8 cellular contexts compared by ENCODE assay signal in genomic region chr15:93974804-93975481, GRCh38.
DNase-seq lines count a peak whose midpoint lies in the region; ATAC-seq, FAIRE-seq and TF ChIP-seq lines count a peak whose summit lies in the region.

No MANE protein-coding gene starts in this region.

- no peak for TF ChIP-seq POLR2A in stomach (IDR thresholded peaks at IDR 0.05)

- H3K27ac ChIP-seq in HEK293 (ENCODE audit: extremely low read depth, low read depth, low read length) (no peak overlapping the region), SJCRH30 (no peak overlapping the region), stomach (no peak overlapping the region)
- H3K27ac ChIP-seq in CD8-positive, alpha-beta memory T cell (ENCODE audit: low read depth, low read length): no peak overlapping the region

- H3K4me3 ChIP-seq in HEK293 (ENCODE audit: low read depth, low read length) (no peak overlapping the region), SJCRH30 (no peak overlapping the region), stomach (no peak overlapping the region)
- no peak overlapping the region for H3K4me3 ChIP-seq in CD8-positive, alpha-beta memory T cell (ENCODE audit: low read length)

- FAIRE-seq in A204.1 (lab: Jason Lieb, UNC): peak; percentile 30

- H3K9me3 Mint-ChIP-seq in CD8-positive, alpha-beta memory T cell: no peaks in the 10 kb centered on the region

- H3K4me1 ChIP-seq in HEK293 (ENCODE audit: control insufficient read depth, insufficient read depth, low read length): no peaks in the 10 kb centered on the region
- H3K4me1 ChIP-seq in SJCRH30: peaks cover 3% of the 10 kb centered on the region
- no peaks in the 10 kb centered on the region for H3K4me1 ChIP-seq in CD8-positive, alpha-beta memory T cell (ENCODE audit: insufficient read depth, low read length)
- H3K4me1 ChIP-seq in stomach: peaks cover 0 to 3% (median 1%) of the 10 kb centered on the region in 4 donors

- H3K4me3 Mint-ChIP-seq in CD8-positive, alpha-beta memory T cell: no peak overlapping the region

- TF ChIP-seq EP300 in stomach (IDR thresholded peaks at IDR 0.05): no peak

- H3K27ac Mint-ChIP-seq in CD8-positive, alpha-beta memory T cell: no peak overlapping the region

- ATAC-seq in left colon: no peak

- intact Hi-C loops in stomach (cut with DNase I; ENCODE audit: low total_unique reads): no loop called here
- intact Hi-C loops in left colon (cut with DNase I, micrococcal nuclease): loop anchor here in 1 of 2 donors (10.0 kb wide), 1 partner anchor 890 kb away; the partner anchor contains the start of gene RGMA

- TF ChIP-seq CTCF in HEK293 (tag by site-specific recombination; IDR thresholded peaks at IDR 0.05) (no peak), stomach (IDR thresholded peaks at IDR 0.05) (peak in 3 of 7 experiments; percentile 18 to 28 (median 25))

- CTCF ChIA-PET in HEK293 (lab: Yijun Ruan, JAX): interaction anchor here (0.6 to 4.9 kb wide), 33 partner anchors 9 to 1850 kb away, joined by 3 to 54 read pairs (median 3); partner anchors contain the start of gene RGMA
- CTCF ChIA-PET in CD8-positive, alpha-beta memory T cell (lab: Charles Lee): no interaction called here

- no peaks in the 10 kb centered on the region for H3K4me1 Mint-ChIP-seq in CD8-positive, alpha-beta memory T cell

- no peaks in the 10 kb centered on the region for H3K9me3 ChIP-seq in HEK293 (ENCODE audit: control insufficient read depth, insufficient read depth, low read depth, low read length)
- H3K9me3 ChIP-seq in SJCRH30 (replicated peaks): no peaks in the 10 kb centered on the region; the same call in 1 of the 2 replicates
- H3K9me3 ChIP-seq in CD8-positive, alpha-beta memory T cell (ENCODE audit: low read length): no peaks in the 10 kb centered on the region
- no peaks in the 10 kb centered on the region for H3K9me3 ChIP-seq in stomach

- peaks cover 0 to 3% of the 10 kb centered on the region in 2 donors for H3K27me3 Mint-ChIP-seq in CD8-positive, alpha-beta memory T cell

- peaks cover 0 to 1% (median 0%) of the 10 kb centered on the region in 3 donors for H3K36me3 Mint-ChIP-seq in CD8-positive, alpha-beta memory T cell

- H3K27me3 ChIP-seq in SJCRH30 (no peaks in the 10 kb centered on the region), stomach (peaks cover 0 to 6% (median 0%) of the 10 kb centered on the region in 3 donors)
- H3K27me3 ChIP-seq in CD8-positive, alpha-beta memory T cell (ENCODE audit: insufficient read depth, low read length, poor library complexity, severe bottlenecking): no peaks in the 10 kb centered on the region

- H3K36me3 ChIP-seq in HEK293 (ENCODE audit: control insufficient read depth in 2 of 2, insufficient read depth in 1 of 2, low read length in 2 of 2) (no peaks in the 10 kb centered on the region), SJCRH30 (no peaks in the 10 kb centered on the region), stomach (no peaks in the 10 kb centered on the region)
- no peaks in the 10 kb centered on the region for H3K36me3 ChIP-seq in CD8-positive, alpha-beta memory T cell (ENCODE audit: insufficient read depth, low read length)

- DNase-seq in SJCRH30 (peak; percentile 35 to 73), islet precursor cell (peak; percentile 64), stomach (no peak), left colon (no peak)
- no peak for DNase-seq in CD8-positive, alpha-beta memory T cell
- no peak for DNase-seq in stimulated activated CD4-positive, alpha-beta T cell treated with anti-CD3 and anti-CD28 coated beads, Interleukin-4, amount 100 ng/mL, for 4 hours

- 51 to 56% (median 54%) methylated on average over 6 of the region's 6 CpGs for WGBS in stomach, 5 donors

- POLR2A ChIA-PET in HEK293 (lab: Yijun Ruan, JAX): no interaction called here
- POLR2A ChIA-PET in CD8-positive, alpha-beta memory T cell (lab: Charles Lee): no interaction called here

TF ChIP-seq in HEK293, 187 proteins besides CTCF, POLR2A, EP300 and RAD21:
- TF ChIP-seq ZNF23 (tag by site-specific recombination; IDR thresholded peaks at IDR 0.05; ENCODE audit: borderline replicate concordance) (no peak), ZSCAN5A (tag by site-specific recombination; IDR thresholded peaks at IDR 0.05) (no peak), ZNF571 (tag by site-specific recombination; IDR thresholded peaks at IDR 0.05) (no peak), ZNF654 (tag by site-specific recombination; IDR thresholded peaks at IDR 0.05; ENCODE audit: low read depth) (peak; percentile 14; the same call in 1 of the 2 replicates)

Comparison
In these comparisons a context has a peak if more than half of its experiments do, and no peak if none do; other contexts are left out.
1. DNase-seq: peak in SJCRH30 (2 of 2) and islet precursor cell (single experiment); none in CD8-positive, alpha-beta memory T cell (0 of 5), stomach (single experiment), stimulated activated CD4-positive, alpha-beta T cell treated with anti-CD3 and anti-CD28 coated beads, Interleukin-4, amount 100 ng/mL, for 4 hours (0 of 2) and left colon (0 of 2).